In the genomic region with DNA sequence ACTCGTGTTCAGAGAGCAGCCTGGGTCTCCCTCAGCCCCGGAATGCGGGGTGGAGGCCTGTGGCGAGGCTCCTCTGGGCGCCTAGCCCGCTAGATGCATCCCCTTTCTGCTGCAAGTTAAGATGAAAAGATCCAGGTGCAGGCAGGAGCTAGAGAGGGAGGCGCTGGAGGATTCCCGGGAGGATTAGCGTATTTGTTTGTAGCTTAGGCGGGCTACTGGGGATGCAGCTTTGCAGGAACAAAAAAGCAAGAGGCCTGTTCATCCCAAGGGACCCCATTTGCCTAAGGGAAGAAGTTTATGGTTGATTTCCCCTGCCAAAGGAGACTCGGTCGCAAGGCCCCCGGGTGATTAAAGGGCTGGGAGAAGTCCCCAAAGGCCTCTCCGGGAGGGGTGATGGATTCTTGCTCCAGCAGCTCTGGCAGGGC, we compare ENCODE assay signal across 8 cellular contexts. TPM values are rescaled to one million over a fixed set of nuclear protein-coding genes. Genes with fewer than 3 reads are reported as not detected.
A peak's percentile ranks its signal among the peaks of the same experiment; 100 is the strongest.
DNase-seq lines count a peak whose midpoint lies in the region; ATAC-seq and TF ChIP-seq lines count a peak whose summit lies in the region.

No MANE protein-coding gene starts in this region.

- no peaks in the 10 kb centered on the region for H3F3A ChIP-seq in PC-3 (ENCODE audit: low read length, unreplicated experiment)

- no peak overlapping the region for H3K9ac ChIP-seq in PC-3 (ENCODE audit: low read length)

- CTCF ChIA-PET in PC-3 (lab: Charles Lee): interaction anchor here (0.6 to 2.3 kb wide), 4 partner anchors 38 to 328 kb away, joined by 3 to 18 read pairs (median 4); a partner anchor contains a TSS

- H3K4me1 ChIP-seq in PC-3 (ENCODE audit: insufficient read depth, low read length) (peaks cover 6% of the 10 kb centered on the region; the same call in 1 of the 2 replicates), hepatocyte (ENCODE audit: insufficient read depth) (peaks cover 6% of the 10 kb centered on the region)

- H3K9me3 ChIP-seq in PC-3 (ENCODE audit: low read length) (no peaks in the 10 kb centered on the region), hepatocyte (ENCODE audit: low read depth) (no peaks in the 10 kb centered on the region)

- H4K20me1 ChIP-seq in PC-3 (ENCODE audit: low read length) (no peaks in the 10 kb centered on the region), hepatocyte (ENCODE audit: insufficient read depth, poor library complexity, severe bottlenecking) (no peaks in the 10 kb centered on the region)

- WGBS in hepatocyte (ENCODE audit: low lambda C conversion rate, missing lambda C conversion rate): 4% methylated on average over 14 of the region's 14 CpGs

- peak overlapping the region; percentile 97 for H3K4me2 ChIP-seq in PC-3 (ENCODE audit: low read length)
- peak overlapping the region; percentile 84 for H3K4me2 ChIP-seq in hepatocyte

- no peaks in the 10 kb centered on the region for H3K36me3 ChIP-seq in PC-3 (ENCODE audit: low read depth, low read length)
- no peaks in the 10 kb centered on the region for H3K36me3 ChIP-seq in hepatocyte (replicated peaks; ENCODE audit: insufficient read depth, low read depth)

- POLR2A ChIA-PET in PC-3 (lab: Charles Lee; ENCODE audit: unreplicated experiment): interaction anchor here (0.6 kb wide), 1 partner anchor 19 kb away, joined by 6 read pairs; no protein-coding TSS in a partner anchor

- no peaks in the 10 kb centered on the region for H3K9me2 ChIP-seq in PC-3 (replicated peaks; ENCODE audit: low read length)
- H3K9me2 ChIP-seq in hepatocyte (replicated peaks; ENCODE audit: insufficient read depth): no peaks in the 10 kb centered on the region

- no peak overlapping the region for H2AFZ ChIP-seq in PC-3 (ENCODE audit: low read length)
- no peak overlapping the region for H2AFZ ChIP-seq in hepatocyte

- H3K79me2 ChIP-seq in PC-3 (ENCODE audit: low read length) (no peaks in the 10 kb centered on the region), hepatocyte (no peaks in the 10 kb centered on the region)

- H3K4me3 ChIP-seq in PC-3 (ENCODE audit: low read length): peak overlapping the region; percentile 73; the same call in 1 of the 2 replicates
- no peak overlapping the region for H3K4me3 ChIP-seq in hepatocyte

- intact Hi-C loops in PC-3 (cut with micrococcal nuclease): loop anchor here (1.0 to 5.0 kb wide), 3 partner anchors 39 to 331 kb away; a partner anchor contains a TSS

- BruUV-seq in PC-3 (replicated peaks; lab: Mats Ljungman, UMichigan): no TSS peak

- H3K27me3 ChIP-seq in PC-3 (ENCODE audit: low read length) (peaks cover 59% of the 10 kb centered on the region), hepatocyte (peaks cover 51% of the 10 kb centered on the region)

- TF ChIP-seq CTCF in GM10266 (IDR thresholded peaks at IDR 0.05; ENCODE audit: control insufficient read depth, insufficient read depth, low read depth, missing control alignments): no peak
- no peak for TF ChIP-seq CTCF in PC-3 (conservative IDR thresholded peaks at IDR 0.05; ENCODE audit: low read depth, low read length)
- no peak for TF ChIP-seq CTCF in hepatocyte (IDR thresholded peaks at IDR 0.05; ENCODE audit: poor library complexity)

- H3K27ac ChIP-seq in PC-3 (ENCODE audit: low read length) (no peak overlapping the region), hepatocyte (no peak overlapping the region)

- DNase-seq in 8988T: peak; percentile 55
- DNase-seq in GM10266 (ENCODE audit: extremely low spot score): peak; percentile 48
- no peak for DNase-seq in PC-3
- DNase-seq in hepatocyte (ENCODE audit: low spot score): peak; percentile 20
- DNase-seq in HCEC 1CT: no peak
- DNase-seq in NK-92 treated with Interleukin-12 subunit alpha and Interleukin-12 subunit beta, amount 100 ng/mL, for 24 hours (lab: John Stamatoyannopoulos, UW): no peak
- DNase-seq in GF-D8 (lab: John Stamatoyannopoulos, UW): no peak

- ATAC-seq in PC-3 (peak; percentile 2; the same call in 1 of the 2 replicates), HG02759 (IDR thresholded peaks at IDR 0.05; ENCODE audit: unreplicated experiment) (no peak)

RNA-seq across cellular contexts. Expression of a gene that starts 0.8 kb away (rescaled TPM):
- not detected in 2 replicates for total RNA-seq in PC-3 (2014; rRNA removed)
- 0.23 TPM in 1 of 2 replicates, not detected in the other for total RNA-seq in hepatocyte
- not detected in 2 replicates for polyA plus RNA-seq in hepatocyte

RNA-seq across cellular contexts. Expression of a gene that starts 37.5 kb away (rescaled TPM):
- total RNA-seq in PC-3 (2014; rRNA removed) (6.1 and 9.3 TPM in 2 replicates), hepatocyte (16.2 and 28.4 TPM in 2 replicates)
- 15.7 and 16.3 TPM in 2 replicates for polyA plus RNA-seq in hepatocyte

Comparison
In these comparisons a context has a peak if more than half of its experiments do, and no peak if none do; other contexts are left out.
1. DNase-seq: peak in 8988T (single experiment), GM10266 (single experiment) and hepatocyte (single experiment); none in PC-3 (single experiment), HCEC 1CT (single experiment), NK-92 treated with Interleukin-12 subunit alpha and Interleukin-12 subunit beta, amount 100 ng/mL, for 24 hours (single experiment) and GF-D8 (single experiment).